ENCODE assay signal across 14 cellular contexts in the genomic region with DNA sequence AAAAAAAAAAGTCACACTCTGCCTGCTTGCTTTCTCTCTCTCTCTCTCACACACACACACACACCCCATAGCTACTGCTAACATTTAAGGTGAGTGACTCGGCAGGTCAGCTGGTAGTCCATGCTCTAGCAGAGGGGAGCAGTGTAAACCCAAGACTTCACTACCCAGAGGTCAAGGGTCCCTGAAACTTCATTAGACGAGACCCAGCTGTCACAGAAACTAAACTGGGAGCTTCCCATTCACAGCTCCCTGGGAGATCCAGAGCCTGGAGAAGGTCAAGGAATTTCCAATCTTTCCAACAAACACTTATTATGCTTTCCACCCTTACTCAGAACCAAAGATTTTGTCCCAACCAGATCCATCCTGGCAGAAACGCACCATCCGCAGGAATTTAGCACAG. TPM values are rescaled to one million over a fixed set of nuclear protein-coding genes. Genes with fewer than 3 reads are reported as not detected.
DNase-seq lines count a peak whose midpoint lies in the region; ATAC-seq and TF ChIP-seq lines count a peak whose summit lies in the region.
"Had no signal": no experiment of that assay in that cellular context is flagged by ENCODE, and none has a peak within 500 bp of the region (broad histone marks: within the 10 kb centered on the region; RNA-seq: fewer than 3 reads in every experiment).

No MANE protein-coding gene starts in this region.

- H3K9me3 Mint-ChIP-seq in nephron progenitor cell = peaks cover 85% of the 10 kb centered on the region

- H3K27me3 ChIP-seq in ovary (no peaks in the 10 kb centered on the region), colonic mucosa (no peaks in the 10 kb centered on the region)

- intact Hi-C loops in ovary (cut with DNase I) = no loop called here
- intact Hi-C loops in colonic mucosa (cut with DNase I) = no loop called here

- H3K27ac ChIP-seq in ovary = peak overlapping the region in 1 of 2 donors; percentile 62
- H3K27ac ChIP-seq in colonic mucosa = no peak overlapping the region
- H3K27ac ChIP-seq: GM23248 had no signal

- ATAC-seq in GM18505 (IDR thresholded peaks at IDR 0.05; ENCODE audit: unreplicated experiment) (no peak), HG03159 (IDR thresholded peaks at IDR 0.05; ENCODE audit: unreplicated experiment) (no peak)

- TF ChIP-seq CTCF in nephron progenitor cell (IDR thresholded peaks at IDR 0.05) (no peak), ovary (IDR thresholded peaks at IDR 0.05) (no peak), colonic mucosa (IDR thresholded peaks at IDR 0.05) (no peak)

- H3K4me1 ChIP-seq in ovary (ENCODE audit: insufficient read depth) = peaks cover 7% of the 10 kb centered on the region
- H3K4me1 ChIP-seq in colonic mucosa = no peaks in the 10 kb centered on the region
- H3K4me1 ChIP-seq: BE2C, Caco-2 had no signal

- no peaks in the 10 kb centered on the region for H3K9me3 ChIP-seq in ovary
- no peaks in the 10 kb centered on the region for H3K9me3 ChIP-seq in colonic mucosa
- H3K9me3 ChIP-seq: BE2C had no signal

- H3K36me3 ChIP-seq in ovary (no peaks in the 10 kb centered on the region), colonic mucosa (no peaks in the 10 kb centered on the region)
- H3K36me3 ChIP-seq: BE2C had no signal

- peaks cover 46% of the 10 kb centered on the region for H3K36me3 Mint-ChIP-seq in nephron progenitor cell (ENCODE audit: low read depth)
- H3K36me3 Mint-ChIP-seq: CD4-positive, CD25-positive, alpha-beta regulatory T cell had no signal

- DNase-seq in islet precursor cell (peak; percentile 45), nephron progenitor cell (no peak), ovary (peak in 3 of 5 donors; percentile 50 to 55 (median 51)), colonic mucosa (no peak)
- DNase-seq: ACHN; BE2C; C1 segment of cervical spinal cord; Caco-2; CD4-positive, CD25-positive, alpha-beta regulatory T cell; GM23248; HCEC 1CT; IMR-90 had no signal

- H3K4me3 ChIP-seq in ovary (no peak overlapping the region), colonic mucosa (no peak overlapping the region)
- H3K4me3 ChIP-seq: GM23248 had no signal

- no peak for TF ChIP-seq EP300 in ovary (IDR thresholded peaks at IDR 0.05)

- H3K9ac ChIP-seq in colonic mucosa (ENCODE audit: low read depth in 2 of 2, low read length in 2 of 2) = no peak overlapping the region
- H3K9ac ChIP-seq: GM23248 had no signal

- peak overlapping the region; percentile 2 for H3K4me3 Mint-ChIP-seq in nephron progenitor cell
- H3K4me3 Mint-ChIP-seq: CD4-positive, CD25-positive, alpha-beta regulatory T cell had no signal

- TF ChIP-seq POLR2A in ovary (IDR thresholded peaks at IDR 0.05) (no peak), GM18505 (IDR thresholded peaks at IDR 0.05; ENCODE audit: borderline replicate concordance, extremely low read depth, insufficient read depth, insufficient read length) (no peak)

- H3K27ac Mint-ChIP-seq in nephron progenitor cell = peak overlapping the region; percentile 84
- H3K27ac Mint-ChIP-seq: CD4-positive, CD25-positive, alpha-beta regulatory T cell had no signal

- H3K27me3 Mint-ChIP-seq in nephron progenitor cell (ENCODE audit: low read depth, poor library complexity) = peaks cover 7% of the 10 kb centered on the region

- H3K4me1 Mint-ChIP-seq in nephron progenitor cell = peaks cover 36% of the 10 kb centered on the region
- H3K4me1 Mint-ChIP-seq: CD4-positive, CD25-positive, alpha-beta regulatory T cell had no signal

- 10 to 30% (median 17%) methylated on average over 4 of the region's 4 CpGs for WGBS in ovary, 3 donors

RNA-seq across cellular contexts. Expression of a gene that starts 33.2 kb away (rescaled TPM):
- 10 to 100 TPM; 32.0 to 59.4 (median 55.4) TPM for total RNA-seq in ovary
- polyA plus RNA-seq in ovary = 10 to 100 TPM; 26.4 to 87.4 TPM
- 100 to 1,000 TPM in 1 of 2 donors, 10 to 100 TPM in 1; 91.0 to 148 TPM for total RNA-seq in colonic mucosa

Comparison
In these comparisons a context has a peak if more than half of its experiments do, and no peak if none do; other contexts are left out.
1. DNase-seq: peak in islet precursor cell (single experiment) and ovary (3 of 5); none in nephron progenitor cell (single experiment) and colonic mucosa (single experiment).